In the genomic region with DNA sequence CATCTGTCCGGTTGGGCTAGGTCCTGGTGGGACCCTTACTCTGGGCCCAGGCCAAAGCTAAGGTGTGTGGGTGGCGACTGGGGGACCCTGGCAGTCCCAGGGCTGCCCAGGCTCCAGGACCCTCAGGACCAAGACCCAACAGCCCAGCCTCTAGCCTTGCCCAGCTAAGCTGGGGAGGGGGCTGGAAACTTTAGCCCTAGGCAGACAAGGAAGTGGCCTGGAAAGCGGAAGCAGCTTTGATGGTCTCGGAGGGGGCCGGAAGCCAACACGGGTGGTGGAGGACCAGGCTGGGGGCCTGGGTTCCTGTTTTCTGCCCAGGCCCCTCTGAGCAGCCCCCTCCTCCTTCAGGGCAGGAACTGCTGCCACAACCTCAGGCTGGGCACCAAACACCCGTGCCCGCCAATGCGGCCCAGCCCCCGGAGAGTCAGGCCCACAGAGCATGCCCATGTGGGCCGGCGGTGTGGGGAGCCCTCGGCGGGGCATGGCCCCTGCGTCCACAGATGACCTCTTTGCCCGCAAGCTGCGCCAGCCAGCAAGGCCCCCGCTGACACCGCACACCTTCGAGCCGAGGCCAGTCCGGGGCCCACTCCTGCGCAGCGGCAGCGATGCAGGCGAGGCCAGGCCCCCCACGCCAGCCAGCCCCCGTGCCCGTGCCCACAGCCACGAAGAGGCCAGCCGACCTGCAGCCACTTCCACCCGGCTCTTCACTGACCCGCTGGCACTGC, we compare ENCODE assay signal across 9 cellular contexts. TPM values are rescaled to one million over a fixed set of nuclear protein-coding genes. Genes with fewer than 3 reads are reported as not detected.
DNase-seq lines count a peak whose midpoint lies in the region; ATAC-seq and TF ChIP-seq lines count a peak whose summit lies in the region.
"Had no signal": no experiment of that assay in that cellular context is flagged by ENCODE, and none has a peak within 500 bp of the region (broad histone marks: within the 10 kb centered on the region; RNA-seq: fewer than 3 reads in every experiment).

No MANE protein-coding gene starts in this region.

- peak; percentile 30 for DNase-seq in stimulated activated CD8-positive, alpha-beta memory T cell treated with anti-CD3 and anti-CD28 coated beads, Interleukin-12 subunit alpha, Interleukin-12 subunit beta, amount 100 ng/mL, for 4 hours (ENCODE audit: low read depth)
- DNase-seq in stimulated activated CD8-positive, alpha-beta memory T cell treated with anti-CD3 and anti-CD28 coated beads, Interleukin-4, amount 100 ng/mL, for 48 hours = no peak
- DNase-seq in lower lobe of right lung = peak; percentile 86
- DNase-seq in DMS53 (lab: John Stamatoyannopoulos, UW) = no peak
- DNase-seq in NCI-H1092 (lab: John Stamatoyannopoulos, UW) = no peak

- no peaks in the 10 kb centered on the region for H3K27me3 ChIP-seq in lower lobe of right lung (ENCODE audit: low read depth)

- no peaks in the 10 kb centered on the region for H3K9me3 ChIP-seq in lower lobe of right lung

- peak; percentile 2 to 51 for ATAC-seq in lower lobe of right lung
- ATAC-seq in HG02938 (IDR thresholded peaks at IDR 0.05; ENCODE audit: unreplicated experiment) = no peak
- ATAC-seq in HG03442 (IDR thresholded peaks at IDR 0.05; ENCODE audit: unreplicated experiment) = no peak

- TF ChIP-seq CTCF in lower lobe of right lung (IDR thresholded peaks at IDR 0.05) = no peak

- H3K27me3 Mint-ChIP-seq in activated naive CD4-positive, alpha-beta T cell treated with anti-CD3 and anti-CD28 coated beads, Interleukin-2, amount 50 U/mL, for 24 hours = no peaks in the 10 kb centered on the region

- H3K4me1 Mint-ChIP-seq in activated naive CD4-positive, alpha-beta T cell treated with anti-CD3 and anti-CD28 coated beads, Interleukin-2, amount 50 U/mL, for 24 hours = peaks cover 55% of the 10 kb centered on the region

- H3K27ac ChIP-seq in lower lobe of right lung = peak overlapping the region; percentile 93
- H3K27ac ChIP-seq: C4-2B had no signal

- intact Hi-C loops in lower lobe of right lung (cut with DNase I) = no loop called here

- peak overlapping the region; percentile 95 for H3K4me3 ChIP-seq in lower lobe of right lung

- peak overlapping the region; percentile 82 for H3K27ac Mint-ChIP-seq in activated naive CD4-positive, alpha-beta T cell treated with anti-CD3 and anti-CD28 coated beads, Interleukin-2, amount 50 U/mL, for 24 hours

- H3K36me3 ChIP-seq in lower lobe of right lung = peaks cover 47% of the 10 kb centered on the region

- no peaks in the 10 kb centered on the region for H3K36me3 Mint-ChIP-seq in activated naive CD4-positive, alpha-beta T cell treated with anti-CD3 and anti-CD28 coated beads, Interleukin-2, amount 50 U/mL, for 24 hours

- H3K4me1 ChIP-seq in lower lobe of right lung = peaks cover 63% of the 10 kb centered on the region

- H3K4me3 Mint-ChIP-seq in activated naive CD4-positive, alpha-beta T cell treated with anti-CD3 and anti-CD28 coated beads, Interleukin-2, amount 50 U/mL, for 24 hours = peak overlapping the region; percentile 84

- H3K9me3 Mint-ChIP-seq in activated naive CD4-positive, alpha-beta T cell treated with anti-CD3 and anti-CD28 coated beads, Interleukin-2, amount 50 U/mL, for 24 hours = no peaks in the 10 kb centered on the region

RNA-seq across cellular contexts. Expression of a gene that starts 2.7 kb away (rescaled TPM):
- 102 TPM for total RNA-seq in lower lobe of right lung

RNA-seq across cellular contexts. Expression of a gene that starts 22.1 kb away (rescaled TPM):
- total RNA-seq in lower lobe of right lung = 68.9 TPM

RNA-seq across cellular contexts. Expression of a gene that starts 25.1 kb away (rescaled TPM):
- total RNA-seq in lower lobe of right lung = 32.4 TPM

RNA-seq across cellular contexts. Expression of a gene that starts 26.6 kb away (rescaled TPM):
- total RNA-seq in lower lobe of right lung = 113 TPM

RNA-seq across cellular contexts. Expression of a gene that starts 45.0 kb away (rescaled TPM):
- 1.7 TPM for total RNA-seq in lower lobe of right lung

Comparison
In these comparisons a context has a peak if more than half of its experiments do, and no peak if none do; other contexts are left out.
1. DNase-seq: peak in stimulated activated CD8-positive, alpha-beta memory T cell treated with anti-CD3 and anti-CD28 coated beads, Interleukin-12 subunit alpha, Interleukin-12 subunit beta, amount 100 ng/mL, for 4 hours (single experiment) and lower lobe of right lung (single experiment); none in stimulated activated CD8-positive, alpha-beta memory T cell treated with anti-CD3 and anti-CD28 coated beads, Interleukin-4, amount 100 ng/mL, for 48 hours (single experiment), DMS53 (single experiment) and NCI-H1092 (single experiment).
2. ATAC-seq: peak in lower lobe of right lung (2 of 2); none in HG02938 (single experiment) and HG03442 (single experiment).